Comparison of ENCODE assay signal across 8 cellular contexts in genomic region chr10:22437620-22438588, GRCh38.
A peak's percentile ranks its signal among the peaks of the same experiment; 100 is the strongest.
DNase-seq lines count a peak whose midpoint lies in the region; ATAC-seq and TF ChIP-seq lines count a peak whose summit lies in the region.

No MANE protein-coding gene starts in this region.

- H3K4me1 Mint-ChIP-seq in endodermal cell = no peaks in the 10 kb centered on the region
- H3K4me1 Mint-ChIP-seq in naive B cell = peaks cover 32 to 40% (median 33%) of the 10 kb centered on the region in 3 donors

- no peaks in the 10 kb centered on the region for H3K27me3 ChIP-seq in ACC112 (ENCODE audit: insufficient read depth, low read length)
- peaks cover 73% of the 10 kb centered on the region for H3K27me3 ChIP-seq in endodermal cell (ENCODE audit: control insufficient read depth, insufficient read depth, low read length, poor library complexity, severe bottlenecking)
- no peaks in the 10 kb centered on the region for H3K27me3 ChIP-seq in upper lobe of left lung

- peaks cover 19% of the 10 kb centered on the region for H3K79me2 ChIP-seq in ACC112 (ENCODE audit: control insufficient read depth, insufficient read depth, low read length, unreplicated experiment)

- H3K27me3 Mint-ChIP-seq in endodermal cell (ENCODE audit: insufficient read depth) (peaks cover 72% of the 10 kb centered on the region), naive B cell (no peaks in the 10 kb centered on the region)

- H3K27ac ChIP-seq in ACC112 (ENCODE audit: low read depth, low read length) (peak overlapping the region; percentile 74), endodermal cell (ENCODE audit: low read depth, low read length) (peak overlapping the region; percentile 94), upper lobe of left lung (peak overlapping the region; percentile 95 to 98 (median 96))

- H3K4me3 ChIP-seq in ACC112 (ENCODE audit: low read depth, low read length) = peak overlapping the region; percentile 81
- H3K4me3 ChIP-seq in endodermal cell (ENCODE audit: low read length) = peak overlapping the region; percentile 77
- H3K4me3 ChIP-seq in upper lobe of left lung = peak overlapping the region; percentile 37 to 77 (median 62)

- H3K4me3 Mint-ChIP-seq in endodermal cell (peak overlapping the region; percentile 67), naive B cell (peak overlapping the region; percentile 91 to 99 (median 97))

- H2AFZ ChIP-seq in ACC112 (ENCODE audit: low read length, unreplicated experiment) = peak overlapping the region; percentile 17

- TF ChIP-seq EP300 in upper lobe of left lung (IDR thresholded peaks at IDR 0.05) = no peak

- TF ChIP-seq POLR2A in upper lobe of left lung (IDR thresholded peaks at IDR 0.05) = no peak

- H3K36me3 ChIP-seq in ACC112 (ENCODE audit: insufficient read depth, low read length) (no peaks in the 10 kb centered on the region), endodermal cell (ENCODE audit: control insufficient read depth, insufficient read depth, low read length) (no peaks in the 10 kb centered on the region), upper lobe of left lung (no peaks in the 10 kb centered on the region)

- H3K27ac Mint-ChIP-seq in endodermal cell (peak overlapping the region; percentile 23), naive B cell (peak overlapping the region; percentile 89 to 99 (median 98))

- H3K36me3 Mint-ChIP-seq in endodermal cell (ENCODE audit: low read depth) (no peaks in the 10 kb centered on the region), naive B cell (no peaks in the 10 kb centered on the region)

- H3K4me1 ChIP-seq in ACC112 (ENCODE audit: control insufficient read depth, insufficient read depth, low read length, unreplicated experiment) = peaks cover 35% of the 10 kb centered on the region
- no peaks in the 10 kb centered on the region for H3K4me1 ChIP-seq in endodermal cell (ENCODE audit: control insufficient read depth, insufficient read depth, low read length)
- H3K4me1 ChIP-seq in upper lobe of left lung = peaks cover 16 to 28% (median 21%) of the 10 kb centered on the region in 4 donors

- H3K9me3 Mint-ChIP-seq in endodermal cell = no peaks in the 10 kb centered on the region
- H3K9me3 Mint-ChIP-seq in naive B cell = no peaks in the 10 kb centered on the region

- H3K9ac ChIP-seq in endodermal cell (ENCODE audit: extremely low read depth, low read length, poor library complexity, severe bottlenecking) = peak overlapping the region; percentile 68

- TF ChIP-seq CTCF in endodermal cell (conservative IDR thresholded peaks at IDR 0.05) (no peak), upper lobe of left lung (IDR thresholded peaks at IDR 0.05) (no peak)

- no peaks in the 10 kb centered on the region for H3K9me3 ChIP-seq in endodermal cell (ENCODE audit: control insufficient read depth, low read length)
- H3K9me3 ChIP-seq in upper lobe of left lung = no peaks in the 10 kb centered on the region

- ATAC-seq in GM18517 (IDR thresholded peaks at IDR 0.05; ENCODE audit: unreplicated experiment) = peak; percentile 17
- ATAC-seq in HG02970 (IDR thresholded peaks at IDR 0.05; ENCODE audit: low FRiP score, unreplicated experiment) = peak; percentile 19
- ATAC-seq in naive B cell (ENCODE audit: low read depth in 2 of 2) = peak; percentile 17 to 26
- ATAC-seq in upper lobe of left lung (ENCODE audit: low FRiP score in 2 of 2) = peak; percentile 50 to 61

- DNase-seq in T follicular helper cell (ENCODE audit: low read depth) (peak; percentile 10), endodermal cell (no peak), naive B cell (no peak), upper lobe of left lung (no peak), putamen (ENCODE audit: low spot score) (no peak)

- 20 to 35% methylated on average over 7 to 27 of the region's 27 CpGs for WGBS in endodermal cell (ENCODE audit: insufficient coverage in 1 of 2, insufficient read length in 1 of 2), 2 experiments
- WGBS in upper lobe of left lung, 2 donors = 3 to 4% methylated on average over 27 of the region's 27 CpGs
